ENCODE assay signal across 11 cellular contexts in genomic region chr3:46090161-46090591, GRCh38.
DNase-seq lines count a peak whose midpoint lies in the region; ATAC-seq and TF ChIP-seq lines count a peak whose summit lies in the region.
"Had no signal": no experiment of that assay in that cellular context is flagged by ENCODE, and none has a peak within 500 bp of the region (broad histone marks: within the 10 kb centered on the region; RNA-seq: fewer than 3 reads in every experiment).

No MANE protein-coding gene starts in this region.

- H3K9ac ChIP-seq in skeletal muscle tissue (ENCODE audit: low read depth in 1 of 3, low read length in 3 of 3): no peak overlapping the region
- H3K9ac ChIP-seq: KMS-11 had no signal

- H3K9me3 Mint-ChIP-seq in activated naive CD8-positive, alpha-beta T cell treated with anti-CD3 and anti-CD28 coated beads, Interleukin-2, amount 50 U/mL, for 24 hours: no peaks in the 10 kb centered on the region

- H3K27me3 Mint-ChIP-seq in activated naive CD8-positive, alpha-beta T cell treated with anti-CD3 and anti-CD28 coated beads, Interleukin-2, amount 50 U/mL, for 24 hours: peaks cover 24% of the 10 kb centered on the region

- ATAC-seq in GM18519 (IDR thresholded peaks at IDR 0.05; ENCODE audit: low FRiP score, unreplicated experiment) (peak; percentile 40), HG03045 (IDR thresholded peaks at IDR 0.05; ENCODE audit: unreplicated experiment) (peak; percentile 40), aorta (ENCODE audit: low FRiP score) (no peak)
- ATAC-seq in activated naive CD8-positive, alpha-beta T cell treated with anti-CD3 and anti-CD28 coated beads, Interleukin-2, amount 50 U/mL, for 24 hours: peak; percentile 91

- intact Hi-C loops in aorta (cut with DNase I): no loop called here

- H3K27ac Mint-ChIP-seq in activated naive CD8-positive, alpha-beta T cell treated with anti-CD3 and anti-CD28 coated beads, Interleukin-2, amount 50 U/mL, for 24 hours: peak overlapping the region; percentile 39

- H3K27ac ChIP-seq in skeletal muscle tissue (ENCODE audit: low read depth, low read length) (peak overlapping the region; percentile 21), aorta (ENCODE audit: low read depth in 1 of 2, low read length in 2 of 2) (no peak overlapping the region), tibial nerve (peak overlapping the region in 2 of 4 donors; percentile 57 to 66)
- H3K27ac ChIP-seq: KMS-11 had no signal

- 82 to 85% methylated on average over 4 of the region's 4 CpGs for WGBS in aorta, 2 donors
- 57 to 60% methylated on average over 4 of the region's 4 CpGs for WGBS in tibial nerve, 2 donors

- H3K9me3 ChIP-seq in skeletal muscle tissue (ENCODE audit: control insufficient read depth in 3 of 3, low read length in 3 of 3) (no peaks in the 10 kb centered on the region), aorta (ENCODE audit: control insufficient read depth, low read length) (no peaks in the 10 kb centered on the region), tibial nerve (no peaks in the 10 kb centered on the region)

- no peak for TF ChIP-seq POLR2A in tibial nerve (IDR thresholded peaks at IDR 0.05)

- no peaks in the 10 kb centered on the region for H3K36me3 Mint-ChIP-seq in activated naive CD8-positive, alpha-beta T cell treated with anti-CD3 and anti-CD28 coated beads, Interleukin-2, amount 50 U/mL, for 24 hours (ENCODE audit: low read depth)

- no peak for DNase-seq in activated naive CD8-positive, alpha-beta T cell treated with anti-CD3 and anti-CD28 coated beads, Interleukin-2, amount 50 U/mL, for 24 hours
- DNase-seq in aorta: no peak
- no peak for DNase-seq in activated effector memory CD4-positive, alpha-beta T cell treated with Interleukin-2 at 50 U/mL for 16 hours
- DNase-seq in tibial nerve (ENCODE audit: low spot score in 2 of 2): no peak
- no peak for DNase-seq in NCI-H2171 treated with DMSO at 0.1 percent for 48 hours (lab: John Stamatoyannopoulos, UW)
- DNase-seq: amniotic stem cell, NCI-H82 had no signal

- H3K27me3 ChIP-seq in skeletal muscle tissue (ENCODE audit: control insufficient read depth in 3 of 3, insufficient read depth in 3 of 3, low read length in 3 of 3) (no peaks in the 10 kb centered on the region), aorta (ENCODE audit: control insufficient read depth in 1 of 2, insufficient read depth in 2 of 2, low read length in 1 of 2) (no peaks in the 10 kb centered on the region), tibial nerve (no peaks in the 10 kb centered on the region)

- H3K36me3 ChIP-seq in skeletal muscle tissue (ENCODE audit: control insufficient read depth in 3 of 3, insufficient read depth in 3 of 3, low read length in 3 of 3) (no peaks in the 10 kb centered on the region), aorta (ENCODE audit: control insufficient read depth in 1 of 2, insufficient read depth in 2 of 2, low read length in 1 of 2) (no peaks in the 10 kb centered on the region), tibial nerve (no peaks in the 10 kb centered on the region)

- no peak for TF ChIP-seq EP300 in tibial nerve (IDR thresholded peaks at IDR 0.05)

- no peak overlapping the region for H3K4me3 Mint-ChIP-seq in activated naive CD8-positive, alpha-beta T cell treated with anti-CD3 and anti-CD28 coated beads, Interleukin-2, amount 50 U/mL, for 24 hours

- H3K4me1 ChIP-seq in skeletal muscle tissue (ENCODE audit: control insufficient read depth in 3 of 3, insufficient read depth in 3 of 3, low read length in 3 of 3) (peaks cover 0 to 19% (median 2%) of the 10 kb centered on the region in 3 donors), aorta (ENCODE audit: control insufficient read depth in 1 of 2, insufficient read depth in 2 of 2, low read length in 2 of 2) (no peaks in the 10 kb centered on the region), tibial nerve (peaks cover 0 to 16% (median 3%) of the 10 kb centered on the region in 4 donors)

- H3K4me1 Mint-ChIP-seq in activated naive CD8-positive, alpha-beta T cell treated with anti-CD3 and anti-CD28 coated beads, Interleukin-2, amount 50 U/mL, for 24 hours: peaks cover 35% of the 10 kb centered on the region

- H3K4me3 ChIP-seq in skeletal muscle tissue (ENCODE audit: low read length in 3 of 3): no peak overlapping the region
- H3K4me3 ChIP-seq in aorta (ENCODE audit: low read length in 2 of 2): no peak overlapping the region
- H3K4me3 ChIP-seq in tibial nerve: no peak overlapping the region

- TF ChIP-seq CTCF in tibial nerve (IDR thresholded peaks at IDR 0.05): no peak
